In the genomic region with DNA sequence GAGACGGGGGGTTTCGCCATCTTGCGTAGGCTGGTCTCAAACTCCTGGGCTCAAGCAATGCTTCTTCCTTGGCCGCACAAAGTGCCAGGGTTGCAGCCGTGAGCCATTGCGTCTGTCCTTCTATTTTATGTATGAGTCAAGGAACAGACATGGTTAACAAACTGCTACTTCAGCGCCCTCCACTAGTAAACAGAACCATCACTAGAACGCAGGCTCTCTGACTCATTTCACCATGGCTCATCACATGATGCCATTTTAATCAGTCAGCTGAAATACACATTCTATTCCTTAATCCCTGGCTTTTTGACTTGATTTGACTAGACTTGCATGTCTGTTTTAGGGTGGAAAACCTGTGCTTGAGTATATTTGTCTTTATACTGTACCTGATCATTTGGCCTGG, we compare ENCODE assay signal across 18 cellular contexts. TPM values are rescaled to one million over a fixed set of nuclear protein-coding genes. Genes with fewer than 3 reads are reported as not detected.
DNase-seq lines count a peak whose midpoint lies in the region; TF ChIP-seq lines count a peak whose summit lies in the region.
"Had no signal": no experiment of that assay in that cellular context is flagged by ENCODE, and none has a peak within 500 bp of the region (broad histone marks: within the 10 kb centered on the region; RNA-seq: fewer than 3 reads in every experiment).

No MANE protein-coding gene starts in this region.

- TF ChIP-seq POLR2A in erythroblast (IDR thresholded peaks at IDR 0.05; ENCODE audit: low read length) = no peak

- no peak overlapping the region for H3K14ac ChIP-seq in mesenchymal stem cell (ENCODE audit: low read length in 2 of 2)

- no peak overlapping the region for H3K23ac ChIP-seq in mesenchymal stem cell (ENCODE audit: low read length in 2 of 2)

- H3K9me3 Mint-ChIP-seq in Calu3 (ENCODE audit: low read depth, unreplicated experiment) = peaks cover 9% of the 10 kb centered on the region
- H3K9me3 Mint-ChIP-seq: natural killer cell treated with Interleukin-12 subunit alpha and Interleukin-12 subunit beta and Interleukin-15 and Interleukin-18, amount 100 ng/mL, for 72 hours; T-cell had no signal

- H4K8ac ChIP-seq in mesenchymal stem cell (ENCODE audit: low read length) = no peak overlapping the region

- H3K36me3 Mint-ChIP-seq in Calu3 (ENCODE audit: insufficient read depth, unreplicated experiment) = no peaks in the 10 kb centered on the region
- H3K36me3 Mint-ChIP-seq: activated CD8-positive, alpha-beta memory T cell treated with anti-CD3 and anti-CD28 coated beads, Interleukin-2, amount 10 ng/mL, durations not matched to agents 7 days and 5 days; natural killer cell treated with Interleukin-12 subunit alpha and Interleukin-12 subunit beta and Interleukin-15 and Interleukin-18, amount 100 ng/mL, for 72 hours; T-cell had no signal

- no peak overlapping the region for H3K4me2 ChIP-seq in mesenchymal stem cell (ENCODE audit: low read length, poor library complexity, severe bottlenecking)

- no peaks in the 10 kb centered on the region for H3K27me3 Mint-ChIP-seq in Calu3 (ENCODE audit: unreplicated experiment)

- no peak overlapping the region for H3K27ac Mint-ChIP-seq in Calu3 (ENCODE audit: unreplicated experiment)
- H3K27ac Mint-ChIP-seq: activated CD8-positive, alpha-beta memory T cell treated with anti-CD3 and anti-CD28 coated beads, Interleukin-2, amount 10 ng/mL, durations not matched to agents 7 days and 5 days; natural killer cell treated with Interleukin-12 subunit alpha and Interleukin-12 subunit beta and Interleukin-15 and Interleukin-18, amount 100 ng/mL, for 72 hours; T-cell had no signal

- no peak for TF ChIP-seq CTCF in Calu3 (IDR thresholded peaks at IDR 0.05; ENCODE audit: unreplicated experiment)

- H3K4me3 Mint-ChIP-seq in Calu3 (ENCODE audit: low read depth, unreplicated experiment) = no peak overlapping the region
- H3K4me3 Mint-ChIP-seq: activated CD8-positive, alpha-beta memory T cell treated with anti-CD3 and anti-CD28 coated beads, Interleukin-2, amount 10 ng/mL, durations not matched to agents 7 days and 5 days; natural killer cell treated with Interleukin-12 subunit alpha and Interleukin-12 subunit beta and Interleukin-15 and Interleukin-18, amount 100 ng/mL, for 72 hours; T-cell had no signal

- no peaks in the 10 kb centered on the region for H3K4me1 Mint-ChIP-seq in Calu3 (ENCODE audit: low read depth, unreplicated experiment)
- H3K4me1 Mint-ChIP-seq: activated CD8-positive, alpha-beta memory T cell treated with anti-CD3 and anti-CD28 coated beads, Interleukin-2, amount 10 ng/mL, durations not matched to agents 7 days and 5 days; T-cell had no signal

- H3K4ac ChIP-seq in mesenchymal stem cell (ENCODE audit: low read depth in 1 of 2, low read length in 2 of 2) = no peak overlapping the region

- H3K9me3 ChIP-seq in MG63 (peaks cover 3% of the 10 kb centered on the region), mesenchymal stem cell (ENCODE audit: control insufficient read depth, low read length) (peaks cover 4% of the 10 kb centered on the region)
- H3K9me3 ChIP-seq: right atrium auricular region had no signal

- peak; percentile 5 for DNase-seq in AG08395 (ENCODE audit: low spot score)
- peak; percentile 5 for DNase-seq in MG63
- peak; percentile 2 for DNase-seq in epithelial cell of prostate (ENCODE audit: low read depth, low spot score)
- DNase-seq in mesenchymal stem cell = peak; percentile 82
- no peak for DNase-seq in erythroblast (lab: John Stamatoyannopoulos, UW)
- no peak for DNase-seq in activated CD8-positive, alpha-beta memory T cell treated with anti-CD3 and anti-CD28 coated beads for 24 hours
- no peak for DNase-seq in activated T-cell treated with anti-CD3 and anti-CD28 coated beads, Interleukin-2, amount 50 U/mL, for 1 hour
- no peak for DNase-seq in Calu3
- DNase-seq: activated CD8-positive, alpha-beta memory T cell treated with anti-CD3 and anti-CD28 coated beads, Interleukin-2, amount 10 ng/mL, durations not matched to agents 7 days and 5 days; activated naive CD4-positive, alpha-beta T cell treated with Interleukin-2 at 50 U/mL for 16 hours; effector memory CD4-positive, alpha-beta T cell; NCI-H2029 treated with DMSO at 0.1 percent for 48 hours; NCI-H69; stimulated activated CD4-positive, alpha-beta T cell treated with anti-CD3 and anti-CD28 coated beads, Interleukin-1b, Interleukin-23, amount 100 ng/mL, for 48 hours; T-cell had no signal

- CTCF ChIA-PET in Calu3 (lab: Charles Lee) = interaction anchor here (0.7 kb wide), 1 partner anchor 478 kb away, joined by 4 read pairs; no protein-coding TSS in a partner anchor

- H2BK15ac ChIP-seq in mesenchymal stem cell (ENCODE audit: low read depth, poor library complexity, severe bottlenecking) = no peak overlapping the region

- H2BK120ac ChIP-seq in mesenchymal stem cell (ENCODE audit: low read depth, low read length) = no peak overlapping the region

- H4K91ac ChIP-seq in mesenchymal stem cell (ENCODE audit: low read length) = no peak overlapping the region

- no peaks in the 10 kb centered on the region for H3K27me3 ChIP-seq in MG63
- H3K27me3 ChIP-seq in mesenchymal stem cell (ENCODE audit: control insufficient read depth in 1 of 2, insufficient read depth in 1 of 2, low read length in 2 of 2) = no peaks in the 10 kb centered on the region
- H3K27me3 ChIP-seq: cardiac muscle cell, right atrium auricular region had no signal

- no peak overlapping the region for H2AFZ ChIP-seq in mesenchymal stem cell (ENCODE audit: low read depth, low read length)

- H2BK5ac ChIP-seq in mesenchymal stem cell (ENCODE audit: low read depth, low read length, poor library complexity, severe bottlenecking) = no peak overlapping the region

- no peak overlapping the region for H3K4me3 ChIP-seq in MG63
- H3K4me3 ChIP-seq in mesenchymal stem cell (ENCODE audit: insufficient read depth in 1 of 2, low read depth in 1 of 2, low read length in 2 of 2) = no peak overlapping the region
- H3K4me3 ChIP-seq: cardiac muscle cell, right atrium auricular region had no signal

- peaks cover 24% of the 10 kb centered on the region for H3K79me1 ChIP-seq in mesenchymal stem cell (replicated peaks; ENCODE audit: low read length, poor library complexity, severe bottlenecking)

- BruUV-seq in Calu3 (replicated peaks; lab: Mats Ljungman, UMichigan) = no TSS peak

- H3K36me3 ChIP-seq in MG63 (no peaks in the 10 kb centered on the region), mesenchymal stem cell (ENCODE audit: control insufficient read depth in 1 of 2, insufficient read depth in 2 of 2, low read depth in 1 of 2, low read length in 2 of 2) (no peaks in the 10 kb centered on the region)
- H3K36me3 ChIP-seq: cardiac muscle cell had no signal

- intact Hi-C loops in Calu3 (cut with micrococcal nuclease; ENCODE audit: unreplicated experiment) = no loop called here

- no peak overlapping the region for H3K18ac ChIP-seq in mesenchymal stem cell (ENCODE audit: low read depth in 1 of 2, low read length in 2 of 2)

- peaks cover 8% of the 10 kb centered on the region for H3K4me1 ChIP-seq in mesenchymal stem cell (ENCODE audit: control insufficient read depth, insufficient read depth, low read depth, low read length)

- H2BK12ac ChIP-seq in mesenchymal stem cell (ENCODE audit: low read length in 2 of 2) = no peak overlapping the region

- no peak overlapping the region for H2AK5ac ChIP-seq in mesenchymal stem cell (ENCODE audit: low read length, severe bottlenecking)

- WGBS in mesenchymal stem cell = 73% methylated on average over 8 of the region's 8 CpGs

- H3K27ac ChIP-seq in epithelial cell of prostate (no peak overlapping the region), mesenchymal stem cell (ENCODE audit: low read length, poor library complexity, severe bottlenecking) (no peak overlapping the region)
- H3K27ac ChIP-seq: cardiac muscle cell had no signal

- H3K9ac ChIP-seq in mesenchymal stem cell (ENCODE audit: low read length) = peak overlapping the region; percentile 65

RNA-seq across cellular contexts. Expression of a gene that starts 41.3 kb away (rescaled TPM):
- 1.5 and 9.7 TPM in 2 replicates for total RNA-seq in MG63 (2014; rRNA removed; shearing (Covaris generic); ENCODE audit: low replicate concordance)
- 8.8 TPM for polyA plus RNA-seq in mesenchymal stem cell (2013, experiment 1 of 2)
- polyA plus RNA-seq in mesenchymal stem cell (2013, experiment 2 of 2) = 8.9 TPM
- total RNA-seq in Calu3 (2022) = not detected in 2 replicates

Comparison
In these comparisons a context has a peak if more than half of its experiments do, and no peak if none do; other contexts are left out.
1. DNase-seq: peak in AG08395 (single experiment), MG63 (single experiment), epithelial cell of prostate (single experiment) and mesenchymal stem cell (single experiment); none in erythroblast (0 of 2), activated CD8-positive, alpha-beta memory T cell treated with anti-CD3 and anti-CD28 coated beads for 24 hours (single experiment), activated T-cell treated with anti-CD3 and anti-CD28 coated beads, Interleukin-2, amount 50 U/mL, for 1 hour (single experiment) and Calu3 (single experiment).